1 cellular context compared by ENCODE assay signal in the genomic region with DNA sequence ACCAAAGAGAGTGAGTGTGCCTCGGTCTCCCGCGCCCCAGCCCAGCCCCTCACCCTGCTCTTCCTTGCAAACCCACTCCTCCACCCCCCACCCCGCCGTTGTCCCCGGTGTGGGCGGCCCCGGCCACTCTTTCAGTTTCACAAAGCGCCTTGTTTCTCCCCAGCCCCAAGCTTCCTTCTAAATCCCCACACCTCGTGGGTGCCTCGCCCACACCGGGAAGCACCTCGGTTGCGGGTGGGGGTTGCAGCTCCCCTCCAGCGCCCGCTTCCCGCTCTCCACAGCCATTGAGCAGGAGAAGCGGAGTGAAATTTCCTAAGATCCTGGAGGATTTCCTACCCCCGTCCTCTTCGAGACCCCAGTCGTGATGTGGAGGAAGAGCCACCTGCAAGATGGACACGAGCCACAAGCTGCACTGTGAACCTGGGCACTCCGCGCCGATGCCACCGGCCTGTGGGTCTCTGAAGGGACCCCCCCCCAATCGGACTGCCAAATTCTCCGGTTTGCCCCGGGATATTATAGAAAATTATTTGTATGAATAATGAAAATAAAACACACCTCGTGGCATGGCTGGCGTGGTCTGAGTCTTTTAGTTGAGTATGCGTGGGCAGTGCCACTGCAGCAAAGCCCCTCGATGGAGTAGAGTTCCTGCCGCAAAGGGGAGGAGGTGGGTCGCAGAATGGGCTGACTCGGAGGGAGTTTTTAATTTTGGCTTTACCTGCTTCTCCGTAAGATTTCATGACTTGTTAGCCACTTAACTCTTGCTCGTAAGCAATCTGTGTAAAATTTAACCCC.
TF ChIP-seq lines count a peak whose summit lies in the region.

No MANE protein-coding gene starts in this region.

TF ChIP-seq in H1, 55 proteins besides CTCF, POLR2A, EP300 and RAD21 (continued from another document):
- TF ChIP-seq BCL11A (IDR thresholded peaks at IDR 0.05; ENCODE audit: low read depth in 2 of 2, low read length in 2 of 2) (no peak), MAFK (IDR thresholded peaks at IDR 0.05; ENCODE audit: low read depth, low read length) (no peak), BRCA1 (IDR thresholded peaks at IDR 0.05; ENCODE audit: low read depth, low read length) (no peak), CTBP2 (IDR thresholded peaks at IDR 0.05; ENCODE audit: borderline replicate concordance, insufficient read depth, insufficient read length, low read length) (no peak), TAF1 (IDR thresholded peaks at IDR 0.05; ENCODE audit: low read depth, low read length) (no peak), EGR1 (IDR thresholded peaks at IDR 0.05; ENCODE audit: borderline replicate concordance, low read depth, low read length) (no peak), SP1 (IDR thresholded peaks at IDR 0.05; ENCODE audit: low read depth, low read length) (peak; percentile 28; the same call in 1 of the 2 replicates), EZH2 (IDR thresholded peaks at IDR 0.05; ENCODE audit: low read depth, low read length, severe bottlenecking) (no peak), SUZ12 (IDR thresholded peaks at IDR 0.05; ENCODE audit: low read length) (no peak), TAF7 (optimal IDR thresholded peaks at IDR 0.05; ENCODE audit: borderline replicate concordance, low read depth, low read length) (peak; percentile 14), CEBPB (IDR thresholded peaks at IDR 0.05; ENCODE audit: low read depth, low read length) (no peak), SP4 (IDR thresholded peaks at IDR 0.05; ENCODE audit: low read length) (no peak), RNF2 (IDR thresholded peaks at IDR 0.05; ENCODE audit: borderline replicate concordance, low read depth, low read length, missing control alignments, poor library complexity, severe bottlenecking) (no peak), SIN3A (conservative IDR thresholded peaks at IDR 0.05 in 1 of 2, IDR thresholded peaks at IDR 0.05 in 1 of 2; ENCODE audit: low read depth in 1 of 2, low read length in 2 of 2) (peak in 1 of 2 experiments; percentile 35; a peak in 1 of 4 replicates), RXRA (IDR thresholded peaks at IDR 0.05; ENCODE audit: insufficient read depth, low read depth, low read length) (no peak), NANOG (IDR thresholded peaks at IDR 0.05; ENCODE audit: insufficient read depth, low read depth, low read length, poor library complexity, severe bottlenecking) (no peak), TCF12 (IDR thresholded peaks at IDR 0.05; ENCODE audit: low read depth, low read length) (no peak)
- TF ChIP-seq, protein P1, sequence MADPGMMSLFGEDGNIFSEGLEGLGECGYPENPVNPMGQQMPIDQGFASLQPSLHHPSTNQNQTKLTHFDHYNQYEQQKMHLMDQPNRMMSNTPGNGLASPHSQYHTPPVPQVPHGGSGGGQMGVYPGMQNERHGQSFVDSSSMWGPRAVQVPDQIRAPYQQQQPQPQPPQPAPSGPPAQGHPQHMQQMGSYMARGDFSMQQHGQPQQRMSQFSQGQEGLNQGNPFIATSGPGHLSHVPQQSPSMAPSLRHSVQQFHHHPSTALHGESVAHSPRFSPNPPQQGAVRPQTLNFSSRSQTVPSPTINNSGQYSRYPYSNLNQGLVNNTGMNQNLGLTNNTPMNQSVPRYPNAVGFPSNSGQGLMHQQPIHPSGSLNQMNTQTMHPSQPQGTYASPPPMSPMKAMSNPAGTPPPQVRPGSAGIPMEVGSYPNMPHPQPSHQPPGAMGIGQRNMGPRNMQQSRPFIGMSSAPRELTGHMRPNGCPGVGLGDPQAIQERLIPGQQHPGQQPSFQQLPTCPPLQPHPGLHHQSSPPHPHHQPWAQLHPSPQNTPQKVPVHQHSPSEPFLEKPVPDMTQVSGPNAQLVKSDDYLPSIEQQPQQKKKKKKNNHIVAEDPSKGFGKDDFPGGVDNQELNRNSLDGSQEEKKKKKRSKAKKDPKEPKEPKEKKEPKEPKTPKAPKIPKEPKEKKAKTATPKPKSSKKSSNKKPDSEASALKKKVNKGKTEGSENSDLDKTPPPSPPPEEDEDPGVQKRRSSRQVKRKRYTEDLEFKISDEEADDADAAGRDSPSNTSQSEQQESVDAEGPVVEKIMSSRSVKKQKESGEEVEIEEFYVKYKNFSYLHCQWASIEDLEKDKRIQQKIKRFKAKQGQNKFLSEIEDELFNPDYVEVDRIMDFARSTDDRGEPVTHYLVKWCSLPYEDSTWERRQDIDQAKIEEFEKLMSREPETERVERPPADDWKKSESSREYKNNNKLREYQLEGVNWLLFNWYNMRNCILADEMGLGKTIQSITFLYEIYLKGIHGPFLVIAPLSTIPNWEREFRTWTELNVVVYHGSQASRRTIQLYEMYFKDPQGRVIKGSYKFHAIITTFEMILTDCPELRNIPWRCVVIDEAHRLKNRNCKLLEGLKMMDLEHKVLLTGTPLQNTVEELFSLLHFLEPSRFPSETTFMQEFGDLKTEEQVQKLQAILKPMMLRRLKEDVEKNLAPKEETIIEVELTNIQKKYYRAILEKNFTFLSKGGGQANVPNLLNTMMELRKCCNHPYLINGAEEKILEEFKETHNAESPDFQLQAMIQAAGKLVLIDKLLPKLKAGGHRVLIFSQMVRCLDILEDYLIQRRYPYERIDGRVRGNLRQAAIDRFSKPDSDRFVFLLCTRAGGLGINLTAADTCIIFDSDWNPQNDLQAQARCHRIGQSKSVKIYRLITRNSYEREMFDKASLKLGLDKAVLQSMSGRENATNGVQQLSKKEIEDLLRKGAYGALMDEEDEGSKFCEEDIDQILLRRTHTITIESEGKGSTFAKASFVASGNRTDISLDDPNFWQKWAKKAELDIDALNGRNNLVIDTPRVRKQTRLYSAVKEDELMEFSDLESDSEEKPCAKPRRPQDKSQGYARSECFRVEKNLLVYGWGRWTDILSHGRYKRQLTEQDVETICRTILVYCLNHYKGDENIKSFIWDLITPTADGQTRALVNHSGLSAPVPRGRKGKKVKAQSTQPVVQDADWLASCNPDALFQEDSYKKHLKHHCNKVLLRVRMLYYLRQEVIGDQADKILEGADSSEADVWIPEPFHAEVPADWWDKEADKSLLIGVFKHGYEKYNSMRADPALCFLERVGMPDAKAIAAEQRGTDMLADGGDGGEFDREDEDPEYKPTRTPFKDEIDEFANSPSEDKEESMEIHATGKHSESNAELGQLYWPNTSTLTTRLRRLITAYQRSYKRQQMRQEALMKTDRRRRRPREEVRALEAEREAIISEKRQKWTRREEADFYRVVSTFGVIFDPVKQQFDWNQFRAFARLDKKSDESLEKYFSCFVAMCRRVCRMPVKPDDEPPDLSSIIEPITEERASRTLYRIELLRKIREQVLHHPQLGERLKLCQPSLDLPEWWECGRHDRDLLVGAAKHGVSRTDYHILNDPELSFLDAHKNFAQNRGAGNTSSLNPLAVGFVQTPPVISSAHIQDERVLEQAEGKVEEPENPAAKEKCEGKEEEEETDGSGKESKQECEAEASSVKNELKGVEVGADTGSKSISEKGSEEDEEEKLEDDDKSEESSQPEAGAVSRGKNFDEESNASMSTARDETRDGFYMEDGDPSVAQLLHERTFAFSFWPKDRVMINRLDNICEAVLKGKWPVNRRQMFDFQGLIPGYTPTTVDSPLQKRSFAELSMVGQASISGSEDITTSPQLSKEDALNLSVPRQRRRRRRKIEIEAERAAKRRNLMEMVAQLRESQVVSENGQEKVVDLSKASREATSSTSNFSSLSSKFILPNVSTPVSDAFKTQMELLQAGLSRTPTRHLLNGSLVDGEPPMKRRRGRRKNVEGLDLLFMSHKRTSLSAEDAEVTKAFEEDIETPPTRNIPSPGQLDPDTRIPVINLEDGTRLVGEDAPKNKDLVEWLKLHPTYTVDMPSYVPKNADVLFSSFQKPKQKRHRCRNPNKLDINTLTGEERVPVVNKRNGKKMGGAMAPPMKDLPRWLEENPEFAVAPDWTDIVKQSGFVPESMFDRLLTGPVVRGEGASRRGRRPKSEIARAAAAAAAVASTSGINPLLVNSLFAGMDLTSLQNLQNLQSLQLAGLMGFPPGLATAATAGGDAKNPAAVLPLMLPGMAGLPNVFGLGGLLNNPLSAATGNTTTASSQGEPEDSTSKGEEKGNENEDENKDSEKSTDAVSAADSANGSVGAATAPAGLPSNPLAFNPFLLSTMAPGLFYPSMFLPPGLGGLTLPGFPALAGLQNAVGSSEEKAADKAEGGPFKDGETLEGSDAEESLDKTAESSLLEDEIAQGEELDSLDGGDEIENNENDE (IDR thresholded peaks at IDR 0.05; ENCODE audit: insufficient replicate concordance, low read length), result no peak
